7 cellular contexts compared by ENCODE assay signal in the genomic region with DNA sequence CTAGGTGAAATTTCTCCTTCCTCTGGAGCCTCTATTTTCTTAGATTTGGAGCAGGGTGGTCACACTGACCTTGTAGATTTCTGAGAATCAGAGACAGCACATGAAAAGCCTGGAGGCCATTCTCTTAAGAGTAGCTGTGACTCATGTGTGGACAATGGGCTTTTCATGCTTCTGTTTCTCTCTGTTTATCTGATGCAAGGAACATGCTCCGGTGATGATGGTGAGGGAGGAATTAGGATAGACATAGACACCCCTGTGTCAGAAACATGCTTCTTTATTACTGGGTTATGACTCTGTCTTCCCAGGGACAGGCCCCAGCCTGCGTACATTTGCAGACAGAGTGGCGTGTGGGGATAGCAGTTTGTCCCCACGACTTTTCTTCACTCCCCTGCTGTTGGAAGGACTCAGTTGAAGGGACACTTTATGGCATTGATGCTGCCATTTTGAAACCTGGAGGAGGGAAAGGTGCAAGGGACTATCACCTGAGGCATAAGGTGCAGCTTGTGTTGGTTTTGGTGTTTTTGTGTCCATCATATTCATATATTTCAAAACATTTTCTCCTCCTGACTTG. TPM values are rescaled to one million over a fixed set of nuclear protein-coding genes. Genes with fewer than 3 reads are reported as not detected.
"Had no signal": no experiment of that assay in that cellular context is flagged by ENCODE, and none has a peak within 500 bp of the region (broad histone marks: within the 10 kb centered on the region; RNA-seq: fewer than 3 reads in every experiment).

No MANE protein-coding gene starts in this region.

RNA-seq across cellular contexts. Expression of gene MAT1A, which starts 37.7 kb away (rescaled TPM):
- total RNA-seq: naive thymus-derived CD4-positive, alpha-beta T cell; natural killer cell treated with Interleukin-12 subunit alpha and Interleukin-12 subunit beta and Interleukin-15 and Interleukin-18, amount 100 ng/mL, for 72 hours; osteoblast; sigmoid colon; subcutaneous adipose tissue; thoracic aorta had no signal
- polyA plus RNA-seq: naive thymus-derived CD4-positive, alpha-beta T cell; neural cell had no signal

RNA-seq across cellular contexts. Expression of gene ANXA11, which starts 46.5 kb away (rescaled TPM):
- polyA plus RNA-seq: neural cell had no signal
